In the genomic region with DNA sequence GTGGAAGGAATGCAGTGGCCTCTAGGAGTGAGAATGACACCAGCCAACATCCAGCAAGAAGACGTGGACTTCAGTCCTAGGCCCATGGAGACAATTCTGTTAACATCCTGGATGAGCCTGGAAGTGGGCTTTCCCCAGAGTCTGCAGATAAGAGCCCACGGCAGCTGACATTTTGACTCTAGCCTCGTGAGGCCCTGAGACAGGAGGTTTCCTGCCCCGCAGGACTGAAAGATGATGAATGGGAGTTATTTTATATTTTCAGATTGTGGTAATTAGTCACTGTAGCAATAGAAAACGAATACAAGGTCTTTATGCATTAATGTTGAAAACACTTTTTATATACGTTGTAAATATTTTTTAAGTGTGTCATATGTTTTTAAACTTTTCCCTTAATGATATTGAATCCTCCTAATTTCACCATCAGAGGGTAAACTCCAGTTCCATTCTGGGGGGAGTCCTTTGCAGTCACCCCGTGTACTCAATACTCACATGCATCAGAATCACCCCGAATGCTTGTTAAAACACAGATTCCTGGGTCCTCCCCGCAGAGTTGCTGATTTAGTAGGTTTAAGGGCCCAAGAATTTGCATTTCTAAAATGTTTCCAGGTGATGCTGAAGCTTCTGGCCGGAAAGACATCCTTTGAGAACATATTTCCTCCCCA, we compare ENCODE assay signal across 9 cellular contexts. TPM values are rescaled to one million over a fixed set of nuclear protein-coding genes. Genes with fewer than 3 reads are reported as not detected.
DNase-seq lines count a peak whose midpoint lies in the region; TF ChIP-seq lines count a peak whose summit lies in the region.
"Had no signal": no experiment of that assay in that cellular context is flagged by ENCODE, and none has a peak within 500 bp of the region (broad histone marks: within the 10 kb centered on the region; RNA-seq: fewer than 3 reads in every experiment).

No MANE protein-coding gene starts in this region.

- intact Hi-C loops in Caco-2 (cut with micrococcal nuclease; ENCODE audit: unreplicated experiment) = no loop called here

- peaks cover 43% of the 10 kb centered on the region for H3K4me1 Mint-ChIP-seq in Caco-2 (ENCODE audit: low read depth, unreplicated experiment)
- peaks cover 29% of the 10 kb centered on the region for H3K4me1 Mint-ChIP-seq in neural progenitor cell

- H3K9me3 ChIP-seq in Caco-2 (no peaks in the 10 kb centered on the region), MM.1S (replicated peaks; ENCODE audit: insufficient read depth, low read length) (no peaks in the 10 kb centered on the region), neural progenitor cell (ENCODE audit: low read depth) (no peaks in the 10 kb centered on the region)

- CTCF ChIA-PET in Caco-2 (lab: Charles Lee) = interaction anchor here (0.6 to 1.2 kb wide), 6 partner anchors 11 to 405 kb away, joined by 3 to 4 read pairs (median 3); no protein-coding TSS in a partner anchor

- H3K27me3 ChIP-seq in Caco-2 (replicated peaks; ENCODE audit: control insufficient read depth, insufficient read depth, low read length) = no peaks in the 10 kb centered on the region
- H3K27me3 ChIP-seq in MM.1S (replicated peaks; ENCODE audit: insufficient read depth, low read length) = no peaks in the 10 kb centered on the region
- H3K27me3 ChIP-seq in neural progenitor cell = no peaks in the 10 kb centered on the region

- H3K4me2 ChIP-seq in MM.1S (ENCODE audit: low read depth, low read length) (peak overlapping the region; percentile 85), neural progenitor cell (peak overlapping the region; percentile 85)

- H3K27ac ChIP-seq in MM.1S (ENCODE audit: low read length) (no peak overlapping the region), coronary artery (peak overlapping the region; percentile 71 to 95), neural progenitor cell (no peak overlapping the region)

- TF ChIP-seq CTCF in Caco-2 (IDR thresholded peaks at IDR 0.05; ENCODE audit: insufficient read depth in 1 of 2, low read depth in 1 of 2, low read length in 1 of 2, severe bottlenecking in 1 of 2, unreplicated experiment in 1 of 2) (no peak), MM.1S (IDR thresholded peaks at IDR 0.05; ENCODE audit: low read length) (no peak), coronary artery (IDR thresholded peaks at IDR 0.05) (no peak), neural progenitor cell (IDR thresholded peaks at IDR 0.05) (no peak)

- no peaks in the 10 kb centered on the region for H3K9me2 ChIP-seq in MM.1S (replicated peaks; ENCODE audit: insufficient read depth, low read length)

- H3K4me3 ChIP-seq in Caco-2 (ENCODE audit: low read depth, low read length) (peak overlapping the region; percentile 96), MM.1S (ENCODE audit: low read length) (peak overlapping the region; percentile 23; the same call in 1 of the 2 replicates), coronary artery (peak overlapping the region; percentile 96), neural progenitor cell (peak overlapping the region; percentile 90)

- H3F3A ChIP-seq in MM.1S (ENCODE audit: insufficient read depth, low read length) = no peaks in the 10 kb centered on the region
- H3F3A ChIP-seq in neural progenitor cell (ENCODE audit: low read depth) = no peaks in the 10 kb centered on the region

- H3K9me3 Mint-ChIP-seq in Caco-2 (ENCODE audit: unreplicated experiment) (no peaks in the 10 kb centered on the region), neural progenitor cell (no peaks in the 10 kb centered on the region)

- H3K4me3 Mint-ChIP-seq in Caco-2 (ENCODE audit: unreplicated experiment) (peak overlapping the region; percentile 79), neural progenitor cell (peak overlapping the region; percentile 80)

- H3K36me3 ChIP-seq in Caco-2 (ENCODE audit: control insufficient read depth, insufficient read depth, low read length) = no peaks in the 10 kb centered on the region
- no peaks in the 10 kb centered on the region for H3K36me3 ChIP-seq in MM.1S (replicated peaks; ENCODE audit: insufficient read depth, low read length)
- no peaks in the 10 kb centered on the region for H3K36me3 ChIP-seq in neural progenitor cell

- H2AFZ ChIP-seq in MM.1S (ENCODE audit: low read length) (peak overlapping the region; percentile 90), neural progenitor cell (replicated peaks) (peak overlapping the region; percentile 97)

- H3K79me2 ChIP-seq in MM.1S (ENCODE audit: low read length) (peaks cover 42% of the 10 kb centered on the region), neural progenitor cell (ENCODE audit: low read depth) (peaks cover 42% of the 10 kb centered on the region)

- DNase-seq in Caco-2 (peak in 1 of 2 experiments; percentile 46), MM.1S (no peak), coronary artery (ENCODE audit: low spot score) (no peak), neural progenitor cell (ENCODE audit: low spot score) (no peak), NCI-H187 (lab: John Stamatoyannopoulos, UW) (no peak), NCI-H345 (lab: John Stamatoyannopoulos, UW) (no peak)
- no peak for DNase-seq in stimulated activated CD4-positive, alpha-beta T cell treated with anti-CD3 and anti-CD28 coated beads, Interleukin-1b, Interleukin-23, amount 100 ng/mL, for 48 hours
- DNase-seq in stimulated activated CD4-positive, alpha-beta T cell treated with anti-CD3 and anti-CD28 coated beads, Interleukin-15, amount 100 ng/mL, for 24 hours = no peak

- H3K36me3 Mint-ChIP-seq in Caco-2 (ENCODE audit: insufficient read depth, unreplicated experiment) (no peaks in the 10 kb centered on the region), neural progenitor cell (no peaks in the 10 kb centered on the region)

- BruUV-seq in Caco-2 (replicated peaks; lab: Mats Ljungman, UMichigan) = TSS peak; percentile 94

- H3K9ac ChIP-seq in MM.1S (ENCODE audit: low read length) = no peak overlapping the region
- no peak overlapping the region for H3K9ac ChIP-seq in neural progenitor cell

- H3K27me3 Mint-ChIP-seq in Caco-2 (ENCODE audit: insufficient read depth, unreplicated experiment) (no peaks in the 10 kb centered on the region), neural progenitor cell (ENCODE audit: insufficient read depth, low read depth) (no peaks in the 10 kb centered on the region)

- H3K27ac Mint-ChIP-seq in Caco-2 (ENCODE audit: unreplicated experiment) = peak overlapping the region; percentile 95
- H3K27ac Mint-ChIP-seq in neural progenitor cell = no peak overlapping the region

- H4K20me1 ChIP-seq in MM.1S (ENCODE audit: insufficient read depth, low read length) (no peaks in the 10 kb centered on the region), neural progenitor cell (ENCODE audit: low read depth) (peaks cover 26% of the 10 kb centered on the region)

- POLR2A ChIA-PET in Caco-2 (lab: Charles Lee) = interaction anchor here (0.7 to 1.3 kb wide), 6 partner anchors 8 to 144 kb away, joined by 3 to 12 read pairs (median 3); partner anchors contain the start of gene IGHMBP2

- H3K4me1 ChIP-seq in Caco-2 (peaks cover 74% of the 10 kb centered on the region), MM.1S (ENCODE audit: low read length) (peaks cover 15% of the 10 kb centered on the region), neural progenitor cell (peaks cover 18% of the 10 kb centered on the region)

RNA-seq across cellular contexts. Expression of gene TPCN2, which starts 0.5 kb away (rescaled TPM):
- total RNA-seq in Caco-2 (2022) (59.5 and 63.6 TPM in 2 replicates), neural progenitor cell (ENCODE audit: low replicate concordance) (7.2 and 10.9 TPM in 2 replicates)

RNA-seq across cellular contexts. Expression of gene MRGPRF, which starts 35.1 kb away (rescaled TPM):
- total RNA-seq in Caco-2 (2022) (0.14 TPM in 1 of 2 replicates, not detected in the other), neural progenitor cell (ENCODE audit: low replicate concordance) (0.56 and 3.5 TPM in 2 replicates)
- total RNA-seq: T-helper 1 cell treated with Interleukin-12 subunit alpha and Interleukin-12 subunit beta and Interleukin-4 antibody, amounts not matched to agents 30 ng/mL and 1 ng/mL, for 36 hours had no signal

Comparison
In these comparisons a context has a peak if more than half of its experiments do, and no peak if none do; other contexts are left out.
1. H3K4me3 ChIP-seq: peak in every context shown above with its lines; median percentile 96 in Caco-2; 96 in coronary artery; 90 in neural progenitor cell; 23 in MM.1S.
2. H3K27ac ChIP-seq: peak in coronary artery (2 of 2); none in MM.1S (single experiment) and neural progenitor cell (single experiment).